ENCODE assay signal across 8 cellular contexts in the genomic region with DNA sequence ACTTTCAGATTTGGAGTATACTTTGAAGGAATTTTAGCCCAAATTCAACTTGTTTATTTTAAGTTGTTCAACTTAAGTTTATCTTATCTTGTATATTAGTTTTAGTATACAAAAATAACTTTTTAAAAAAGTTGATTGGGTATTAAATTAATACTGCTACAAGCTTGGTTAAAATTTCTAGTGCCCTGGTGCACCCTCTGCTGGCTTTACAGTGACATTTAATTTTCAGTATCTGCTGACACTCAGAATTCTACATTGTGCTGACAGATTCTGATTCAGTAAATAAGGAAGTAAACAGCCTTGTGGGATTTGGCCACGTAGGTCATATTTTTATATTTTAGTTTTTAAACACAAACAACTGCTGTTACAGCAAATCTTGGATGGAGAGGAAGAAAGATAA. TPM values are rescaled to one million over a fixed set of nuclear protein-coding genes. Genes with fewer than 3 reads are reported as not detected.
DNase-seq lines count a peak whose midpoint lies in the region; ATAC-seq and TF ChIP-seq lines count a peak whose summit lies in the region.

No MANE protein-coding gene starts in this region.

- DNase-seq in DMS114 treated with DMSO at 0.1 percent for 48 hours (lab: John Stamatoyannopoulos, UW; ENCODE audit: unreplicated experiment) (peak; percentile 20), iris pigment epithelial cell (ENCODE audit: low read depth) (peak; percentile 18), D341Med (ENCODE audit: low spot score) (no peak), ureter (ENCODE audit: low spot score) (no peak), NK-92 (lab: John Stamatoyannopoulos, UW; ENCODE audit: unreplicated experiment) (no peak)
- peak; percentile 8 for DNase-seq in activated CD8-positive, alpha-beta T cell treated with anti-CD3 and anti-CD28 coated beads for 36 hours

- TF ChIP-seq CTCF in KMS-11 (conservative IDR thresholded peaks at IDR 0.05; ENCODE audit: low read depth, low read length), result no peak; the same call in 1 of the 2 replicates
- no peak for TF ChIP-seq CTCF in activated CD8-positive, alpha-beta T cell treated with anti-CD3 and anti-CD28 coated beads for 36 hours (IDR thresholded peaks at IDR 0.05)

- no peak overlapping the region for H3K4me3 Mint-ChIP-seq in activated CD8-positive, alpha-beta T cell treated with anti-CD3 and anti-CD28 coated beads for 36 hours

- intact Hi-C loops in activated CD8-positive, alpha-beta T cell treated with anti-CD3 and anti-CD28 coated beads for 36 hours (cut with micrococcal nuclease), result no loop called here

- peak overlapping the region; percentile 22; the same call in 1 of the 2 replicates for H3K9ac ChIP-seq in KMS-11

- H2AFZ ChIP-seq in KMS-11 (ENCODE audit: low read depth), result peak overlapping the region; percentile 28; the same call in 1 of the 2 replicates

- H3K27ac Mint-ChIP-seq in activated CD8-positive, alpha-beta T cell treated with anti-CD3 and anti-CD28 coated beads for 36 hours, result no peak overlapping the region

- ATAC-seq in activated CD8-positive, alpha-beta T cell treated with anti-CD3 and anti-CD28 coated beads for 36 hours, result no peak
- ATAC-seq in HG02763 (IDR thresholded peaks at IDR 0.05; ENCODE audit: unreplicated experiment), result no peak

- peaks cover 2% of the 10 kb centered on the region for H3K4me1 Mint-ChIP-seq in activated CD8-positive, alpha-beta T cell treated with anti-CD3 and anti-CD28 coated beads for 36 hours (ENCODE audit: low read depth)

- CTCF ChIA-PET in activated CD8-positive, alpha-beta T cell treated with anti-CD3 and anti-CD28 coated beads for 36 hours (lab: Charles Lee), result interaction anchor here (1.1 to 1.9 kb wide), 5 partner anchors 14 to 411 kb away, joined by 3 to 9 read pairs (median 3); no protein-coding TSS in a partner anchor

- no peak overlapping the region for H3K27ac ChIP-seq in KMS-11

- peaks cover 5% of the 10 kb centered on the region for H3K4me1 ChIP-seq in KMS-11 (ENCODE audit: low read depth, poor library complexity, severe bottlenecking)

- peaks cover 16% of the 10 kb centered on the region for H3K27me3 Mint-ChIP-seq in activated CD8-positive, alpha-beta T cell treated with anti-CD3 and anti-CD28 coated beads for 36 hours

- no peaks in the 10 kb centered on the region for H3K9me3 Mint-ChIP-seq in activated CD8-positive, alpha-beta T cell treated with anti-CD3 and anti-CD28 coated beads for 36 hours

- H3K4me3 ChIP-seq in KMS-11 (IDR thresholded peaks at IDR 0.05; ENCODE audit: insufficient read depth, low read depth, low read length), result no peak overlapping the region

- H3K36me3 Mint-ChIP-seq in activated CD8-positive, alpha-beta T cell treated with anti-CD3 and anti-CD28 coated beads for 36 hours (ENCODE audit: low read depth), result no peaks in the 10 kb centered on the region

- H3K36me3 ChIP-seq in KMS-11 (ENCODE audit: insufficient read depth), result no peaks in the 10 kb centered on the region

- H4K20me1 ChIP-seq in KMS-11 (ENCODE audit: insufficient read depth), result no peaks in the 10 kb centered on the region

- H3K27me3 ChIP-seq in KMS-11 (ENCODE audit: insufficient read depth, low read depth), result no peaks in the 10 kb centered on the region

- H3K79me2 ChIP-seq in KMS-11 (ENCODE audit: insufficient read depth, low read depth), result no peaks in the 10 kb centered on the region

- POLR2A ChIA-PET in activated CD8-positive, alpha-beta T cell treated with anti-CD3 and anti-CD28 coated beads for 36 hours (lab: Charles Lee), result no interaction called here

- peak overlapping the region; percentile 13; the same call in 1 of the 2 replicates for H3K4me2 ChIP-seq in KMS-11

RNA-seq across cellular contexts. Expression of gene EDA, which starts 2.9 kb away (rescaled TPM):
- under 1 TPM; 0.49 to 0.92 TPM for total RNA-seq in activated CD8-positive, alpha-beta T cell treated with anti-CD3 and anti-CD28 coated beads for 36 hours
- total RNA-seq in ureter, result 4.8 TPM

Comparison
In these comparisons a context has a peak if more than half of its experiments do, and no peak if none do; other contexts are left out.
1. DNase-seq: peak in DMS114 treated with DMSO at 0.1 percent for 48 hours (single experiment), activated CD8-positive, alpha-beta T cell treated with anti-CD3 and anti-CD28 coated beads for 36 hours (single experiment) and iris pigment epithelial cell (single experiment); none in D341Med (single experiment), ureter (single experiment) and NK-92 (single experiment).